In the genomic region with DNA sequence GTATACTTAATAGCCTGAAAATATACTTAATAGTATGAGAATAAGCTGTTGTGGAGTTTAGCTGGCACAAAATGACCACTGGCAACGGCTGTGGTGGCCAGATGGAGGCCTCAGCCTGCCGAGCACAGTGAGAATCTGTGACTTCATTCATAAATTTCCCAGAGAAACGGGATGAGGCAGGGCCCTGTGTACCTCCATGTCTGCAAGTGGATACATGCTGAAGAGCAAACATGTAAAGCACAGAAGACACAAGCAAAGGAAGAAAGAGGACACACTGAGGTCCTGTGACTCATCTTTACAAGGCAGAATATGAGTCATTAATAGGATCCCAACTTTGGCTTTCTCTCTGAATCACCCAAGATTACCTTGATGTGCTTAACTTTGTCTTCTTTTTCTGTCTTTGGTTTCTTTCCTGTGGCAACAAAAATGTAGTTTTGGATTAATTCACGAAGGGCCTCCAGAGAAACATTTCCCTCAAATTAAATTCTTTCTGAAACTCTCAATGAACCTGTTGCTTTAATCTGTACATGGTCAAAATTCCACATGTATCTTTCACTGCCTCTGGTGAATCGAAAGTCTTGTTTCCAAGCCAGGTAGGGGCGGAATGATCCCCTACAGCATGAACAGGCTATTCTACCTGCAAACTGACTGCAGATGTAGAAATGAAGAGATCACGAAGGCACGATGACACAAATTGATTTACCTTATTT, we compare ENCODE assay signal across 8 cellular contexts. TPM values are rescaled to one million over a fixed set of nuclear protein-coding genes. Genes with fewer than 3 reads are reported as not detected.
A peak's percentile ranks its signal among the peaks of the same experiment; 100 is the strongest.
DNase-seq lines count a peak whose midpoint lies in the region; ATAC-seq, FAIRE-seq and TF ChIP-seq lines count a peak whose summit lies in the region.

No MANE protein-coding gene starts in this region.

- H3K36me3 ChIP-seq in esophagus (ENCODE audit: control insufficient read depth in 2 of 2, insufficient read depth in 2 of 2, low read length in 1 of 2) (peaks cover 0 to under 1% of the 10 kb centered on the region in 2 donors), pancreas (peaks cover 0 to 17% (median 3%) of the 10 kb centered on the region in 3 donors)

- ATAC-seq in GM18868 (IDR thresholded peaks at IDR 0.05; ENCODE audit: unreplicated experiment) (peak; percentile 62), HG03139 (IDR thresholded peaks at IDR 0.05; ENCODE audit: unreplicated experiment) (peak; percentile 39), SK-N-SH treated with all-trans-retinoic acid at 6 μM for 48 hours (peak; percentile 94), pancreas (peak in 3 of 4 donors; percentile 37 to 68 (median 55))

- intact Hi-C loops in pancreas (cut with DNase I): no loop called here

- TF ChIP-seq CTCF in pancreas (IDR thresholded peaks at IDR 0.05): no peak

- no peaks in the 10 kb centered on the region for H3K9me3 ChIP-seq in esophagus (ENCODE audit: control insufficient read depth in 2 of 2, insufficient read depth in 1 of 2, low read depth in 1 of 2, low read length in 1 of 2)
- no peaks in the 10 kb centered on the region for H3K9me3 ChIP-seq in pancreas

- H3K4me3 ChIP-seq in esophagus (ENCODE audit: low read depth in 1 of 2, low read length in 2 of 2) (peak overlapping the region in 1 of 2 donors; percentile 21), pancreas (no peak overlapping the region)

- no peaks in the 10 kb centered on the region for H3K27me3 ChIP-seq in esophagus (ENCODE audit: control insufficient read depth in 1 of 2, insufficient read depth in 2 of 2, low read length in 2 of 2)
- H3K27me3 ChIP-seq in pancreas: no peaks in the 10 kb centered on the region

- DNase-seq in AG08395 (ENCODE audit: low spot score): peak; percentile 91
- no peak for DNase-seq in pancreas
- DNase-seq in germinal center (ENCODE audit: low spot score): no peak
- no peak for DNase-seq in NCI-H1092 treated with DMSO at 0.1 percent for 48 hours (lab: John Stamatoyannopoulos, UW)

- no peak for FAIRE-seq in pancreas (lab: Jason Lieb, UNC)

- H3K27ac ChIP-seq in esophagus (ENCODE audit: low read depth in 2 of 2, low read length in 1 of 2): peak overlapping the region; percentile 89 to 96
- H3K27ac ChIP-seq in pancreas: peak overlapping the region in 2 of 4 donors; percentile 5 to 26

- 34 to 53% methylated on average over 8 of the region's 8 CpGs for WGBS in esophagus, 2 donors
- WGBS in pancreas, 2 donors: 81 to 91% methylated on average over 8 of the region's 8 CpGs

- peaks cover 0 to under 1% of the 10 kb centered on the region in 2 donors for H3K4me1 ChIP-seq in esophagus (ENCODE audit: control insufficient read depth in 2 of 2, insufficient read depth in 2 of 2, low read length in 1 of 2)
- H3K4me1 ChIP-seq in pancreas: no peaks in the 10 kb centered on the region

TF ChIP-seq in SK-N-SH treated with all-trans-retinoic acid at 6 μM for 48 hours, 23 proteins besides CTCF, POLR2A, EP300 and RAD21:
- TF ChIP-seq PPARA (CRISPR knock-in tag; IDR thresholded peaks at IDR 0.05; ENCODE audit: borderline replicate concordance): no peak
- no peak for TF ChIP-seq TSHZ2 (CRISPR knock-in tag; IDR thresholded peaks at IDR 0.05)
- TF ChIP-seq, protein P1, sequence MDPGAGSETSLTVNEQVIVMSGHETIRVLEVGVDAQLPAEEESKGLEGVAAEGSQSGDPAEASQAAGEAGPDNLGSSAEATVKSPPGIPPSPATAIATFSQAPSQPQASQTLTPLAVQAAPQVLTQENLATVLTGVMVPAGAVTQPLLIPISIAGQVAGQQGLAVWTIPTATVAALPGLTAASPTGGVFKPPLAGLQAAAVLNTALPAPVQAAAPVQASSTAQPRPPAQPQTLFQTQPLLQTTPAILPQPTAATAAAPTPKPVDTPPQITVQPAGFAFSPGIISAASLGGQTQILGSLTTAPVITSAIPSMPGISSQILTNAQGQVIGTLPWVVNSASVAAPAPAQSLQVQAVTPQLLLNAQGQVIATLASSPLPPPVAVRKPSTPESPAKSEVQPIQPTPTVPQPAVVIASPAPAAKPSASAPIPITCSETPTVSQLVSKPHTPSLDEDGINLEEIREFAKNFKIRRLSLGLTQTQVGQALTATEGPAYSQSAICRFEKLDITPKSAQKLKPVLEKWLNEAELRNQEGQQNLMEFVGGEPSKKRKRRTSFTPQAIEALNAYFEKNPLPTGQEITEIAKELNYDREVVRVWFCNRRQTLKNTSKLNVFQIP (CRISPR knock-in tag; IDR thresholded peaks at IDR 0.05; ENCODE audit: borderline replicate concordance, low read depth): no peak
- TF ChIP-seq TOX (CRISPR knock-in tag; IDR thresholded peaks at IDR 0.05; ENCODE audit: borderline replicate concordance): no peak
- no peak for TF ChIP-seq ARNTL (CRISPR knock-in tag; IDR thresholded peaks at IDR 0.05; ENCODE audit: borderline replicate concordance, low read depth)
- no peak for TF ChIP-seq CSDC2 (CRISPR knock-in tag; IDR thresholded peaks at IDR 0.05)

RNA-seq across cellular contexts. Expression of gene IRF2, which starts 56.4 kb away (rescaled TPM):
- polyA plus RNA-seq in esophagus (10 to 100 TPM; 10.9 to 14.3 TPM), pancreas (1 to 10 TPM; 6.8 to 10.0 TPM)
- total RNA-seq in pancreas: 10 to 100 TPM in 5 of 6 donors, 1 to 10 TPM in 1; 7.4 to 32.3 (median 14.2) TPM

Comparison
In these comparisons a context has a peak if more than half of its experiments do, and no peak if none do; other contexts are left out.
1. ATAC-seq: peak in every context shown above with its lines; median percentile 94 in SK-N-SH treated with all-trans-retinoic acid at 6 μM for 48 hours; 62 in GM18868; 55 in pancreas; 39 in HG03139.